ENCODE assay signal across 1 cellular context in the genomic region with DNA sequence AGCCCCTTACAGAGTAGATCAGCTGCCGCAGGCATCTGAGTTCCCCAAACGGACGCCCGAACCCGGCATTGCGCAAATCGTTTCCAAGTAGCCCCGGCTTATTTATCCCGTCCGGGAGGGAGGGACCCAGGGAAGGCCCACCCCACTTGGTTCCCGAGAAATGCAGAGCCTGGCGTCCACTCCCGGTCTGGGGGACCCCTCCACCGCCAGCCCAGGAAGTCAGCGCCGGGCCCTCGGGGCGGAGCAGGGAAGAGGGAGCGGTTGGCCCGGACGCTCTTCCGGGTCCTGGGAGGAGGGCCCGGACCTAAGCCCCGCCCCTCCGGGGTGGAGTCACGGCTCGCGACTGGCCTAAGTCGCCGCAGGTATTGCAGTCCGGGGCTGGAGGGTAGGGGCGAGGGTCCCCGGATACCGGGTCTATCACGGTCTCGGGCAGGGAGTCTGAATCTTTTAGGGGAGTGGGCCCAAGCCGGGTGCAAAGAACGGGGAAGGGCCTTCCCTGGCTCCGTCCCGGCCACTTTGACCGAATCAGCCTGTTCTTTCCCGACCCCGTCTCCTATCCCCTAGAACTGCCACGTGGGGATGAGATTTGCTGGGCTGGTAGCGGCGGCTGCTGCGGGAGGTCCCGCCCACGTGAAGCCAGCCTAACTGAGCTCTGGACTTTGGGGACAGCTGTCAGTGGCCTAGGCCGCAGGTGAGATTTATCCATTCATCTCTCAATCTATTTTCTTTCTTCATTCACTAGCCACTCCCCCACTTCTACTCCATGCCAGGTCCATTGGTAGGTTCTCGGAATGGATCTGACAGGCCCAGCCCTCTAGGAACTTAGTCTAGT.
TF ChIP-seq lines count a peak whose summit lies in the region.

A gene with protein sequence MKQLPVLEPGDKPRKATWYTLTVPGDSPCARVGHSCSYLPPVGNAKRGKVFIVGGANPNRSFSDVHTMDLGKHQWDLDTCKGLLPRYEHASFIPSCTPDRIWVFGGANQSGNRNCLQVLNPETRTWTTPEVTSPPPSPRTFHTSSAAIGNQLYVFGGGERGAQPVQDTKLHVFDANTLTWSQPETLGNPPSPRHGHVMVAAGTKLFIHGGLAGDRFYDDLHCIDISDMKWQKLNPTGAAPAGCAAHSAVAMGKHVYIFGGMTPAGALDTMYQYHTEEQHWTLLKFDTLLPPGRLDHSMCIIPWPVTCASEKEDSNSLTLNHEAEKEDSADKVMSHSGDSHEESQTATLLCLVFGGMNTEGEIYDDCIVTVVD (plus strand): TSS at position 327 of the 832 bp plus-strand sequence. CDS start 2,472 bp downstream, outside the sequence.

TF ChIP-seq in HEK293, 187 proteins besides CTCF, POLR2A, EP300 and RAD21 (continued from another document and continues in another):
- TF ChIP-seq KLF7 (tag by site-specific recombination; IDR thresholded peaks at IDR 0.05; ENCODE audit: borderline replicate concordance) = no peak
- TF ChIP-seq HOXA7 (CRISPR knock-in tag; IDR thresholded peaks at IDR 0.05; ENCODE audit: borderline replicate concordance) = no peak
- TF ChIP-seq EGR2 (tag by site-specific recombination; IDR thresholded peaks at IDR 0.05; ENCODE audit: low read depth) = no peak
- no peak for TF ChIP-seq ZNF473 (tag by site-specific recombination; IDR thresholded peaks at IDR 0.05)
- no peak for TF ChIP-seq SALL2 (tag by site-specific recombination; IDR thresholded peaks at IDR 0.05; ENCODE audit: borderline replicate concordance)
- TF ChIP-seq, protein P1, sequence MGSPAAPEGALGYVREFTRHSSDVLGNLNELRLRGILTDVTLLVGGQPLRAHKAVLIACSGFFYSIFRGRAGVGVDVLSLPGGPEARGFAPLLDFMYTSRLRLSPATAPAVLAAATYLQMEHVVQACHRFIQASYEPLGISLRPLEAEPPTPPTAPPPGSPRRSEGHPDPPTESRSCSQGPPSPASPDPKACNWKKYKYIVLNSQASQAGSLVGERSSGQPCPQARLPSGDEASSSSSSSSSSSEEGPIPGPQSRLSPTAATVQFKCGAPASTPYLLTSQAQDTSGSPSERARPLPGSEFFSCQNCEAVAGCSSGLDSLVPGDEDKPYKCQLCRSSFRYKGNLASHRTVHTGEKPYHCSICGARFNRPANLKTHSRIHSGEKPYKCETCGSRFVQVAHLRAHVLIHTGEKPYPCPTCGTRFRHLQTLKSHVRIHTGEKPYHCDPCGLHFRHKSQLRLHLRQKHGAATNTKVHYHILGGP (tag by site-specific recombination; IDR thresholded peaks at IDR 0.05) = no peak
- TF ChIP-seq KLF10 (tag by site-specific recombination; IDR thresholded peaks at IDR 0.05) = no peak
- TF ChIP-seq ZNF114 (tag by site-specific recombination; IDR thresholded peaks at IDR 0.05) = no peak
- no peak for TF ChIP-seq ZNF658 (tag by site-specific recombination; IDR thresholded peaks at IDR 0.05)
- TF ChIP-seq TSHZ1 (tag by site-specific recombination; IDR thresholded peaks at IDR 0.05; ENCODE audit: borderline replicate concordance) = no peak
- no peak for TF ChIP-seq ZNF16 (tag by site-specific recombination; IDR thresholded peaks at IDR 0.05; ENCODE audit: low read depth)
- no peak for TF ChIP-seq ZNF24 (tag by site-specific recombination; IDR thresholded peaks at IDR 0.05)
- TF ChIP-seq, protein P2, sequence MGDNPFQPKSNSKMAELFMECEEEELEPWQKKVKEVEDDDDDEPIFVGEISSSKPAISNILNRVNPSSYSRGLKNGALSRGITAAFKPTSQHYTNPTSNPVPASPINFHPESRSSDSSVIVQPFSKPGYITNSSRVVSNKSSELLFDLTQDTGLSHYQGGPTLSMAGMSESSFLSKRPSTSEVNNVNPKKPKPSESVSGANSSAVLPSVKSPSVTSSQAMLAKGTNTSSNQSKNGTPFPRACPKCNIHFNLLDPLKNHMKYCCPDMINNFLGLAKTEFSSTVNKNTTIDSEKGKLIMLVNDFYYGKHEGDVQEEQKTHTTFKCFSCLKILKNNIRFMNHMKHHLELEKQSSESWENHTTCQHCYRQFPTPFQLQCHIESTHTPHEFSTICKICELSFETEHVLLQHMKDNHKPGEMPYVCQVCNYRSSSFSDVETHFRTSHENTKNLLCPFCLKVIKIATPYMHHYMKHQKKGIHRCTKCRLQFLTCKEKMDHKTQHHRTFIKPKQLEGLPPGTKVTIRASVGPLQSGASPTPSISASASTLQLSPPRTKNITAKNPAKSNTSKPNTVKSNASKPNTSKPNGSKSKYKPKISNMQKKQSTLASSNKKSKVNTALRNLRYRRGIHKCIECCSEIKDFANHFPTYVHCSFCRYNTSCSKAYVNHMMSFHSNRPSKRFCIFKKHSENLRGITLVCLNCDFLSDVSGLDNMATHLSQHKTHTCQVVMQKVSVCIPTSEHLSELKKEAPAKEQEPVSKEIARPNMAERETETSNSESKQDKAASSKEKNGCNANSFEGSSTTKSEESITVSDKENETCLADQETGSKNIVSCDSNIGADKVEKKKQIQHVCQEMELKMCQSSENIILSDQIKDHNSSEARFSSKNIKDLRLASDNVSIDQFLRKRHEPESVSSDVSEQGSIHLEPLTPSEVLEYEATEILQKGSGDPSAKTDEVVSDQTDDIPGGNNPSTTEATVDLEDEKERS (tag by site-specific recombination; IDR thresholded peaks at IDR 0.05) = no peak
- no peak for TF ChIP-seq ZNF777 (tag by site-specific recombination; IDR thresholded peaks at IDR 0.05; ENCODE audit: borderline replicate concordance)
- TF ChIP-seq ZFP69B (tag by site-specific recombination; IDR thresholded peaks at IDR 0.05) = no peak
- peak; percentile 74 for TF ChIP-seq KLF9 (tag by site-specific recombination; IDR thresholded peaks at IDR 0.05; ENCODE audit: low read depth)
- no peak for TF ChIP-seq OSR2 (tag by site-specific recombination; IDR thresholded peaks at IDR 0.05)
- TF ChIP-seq, protein P3, sequence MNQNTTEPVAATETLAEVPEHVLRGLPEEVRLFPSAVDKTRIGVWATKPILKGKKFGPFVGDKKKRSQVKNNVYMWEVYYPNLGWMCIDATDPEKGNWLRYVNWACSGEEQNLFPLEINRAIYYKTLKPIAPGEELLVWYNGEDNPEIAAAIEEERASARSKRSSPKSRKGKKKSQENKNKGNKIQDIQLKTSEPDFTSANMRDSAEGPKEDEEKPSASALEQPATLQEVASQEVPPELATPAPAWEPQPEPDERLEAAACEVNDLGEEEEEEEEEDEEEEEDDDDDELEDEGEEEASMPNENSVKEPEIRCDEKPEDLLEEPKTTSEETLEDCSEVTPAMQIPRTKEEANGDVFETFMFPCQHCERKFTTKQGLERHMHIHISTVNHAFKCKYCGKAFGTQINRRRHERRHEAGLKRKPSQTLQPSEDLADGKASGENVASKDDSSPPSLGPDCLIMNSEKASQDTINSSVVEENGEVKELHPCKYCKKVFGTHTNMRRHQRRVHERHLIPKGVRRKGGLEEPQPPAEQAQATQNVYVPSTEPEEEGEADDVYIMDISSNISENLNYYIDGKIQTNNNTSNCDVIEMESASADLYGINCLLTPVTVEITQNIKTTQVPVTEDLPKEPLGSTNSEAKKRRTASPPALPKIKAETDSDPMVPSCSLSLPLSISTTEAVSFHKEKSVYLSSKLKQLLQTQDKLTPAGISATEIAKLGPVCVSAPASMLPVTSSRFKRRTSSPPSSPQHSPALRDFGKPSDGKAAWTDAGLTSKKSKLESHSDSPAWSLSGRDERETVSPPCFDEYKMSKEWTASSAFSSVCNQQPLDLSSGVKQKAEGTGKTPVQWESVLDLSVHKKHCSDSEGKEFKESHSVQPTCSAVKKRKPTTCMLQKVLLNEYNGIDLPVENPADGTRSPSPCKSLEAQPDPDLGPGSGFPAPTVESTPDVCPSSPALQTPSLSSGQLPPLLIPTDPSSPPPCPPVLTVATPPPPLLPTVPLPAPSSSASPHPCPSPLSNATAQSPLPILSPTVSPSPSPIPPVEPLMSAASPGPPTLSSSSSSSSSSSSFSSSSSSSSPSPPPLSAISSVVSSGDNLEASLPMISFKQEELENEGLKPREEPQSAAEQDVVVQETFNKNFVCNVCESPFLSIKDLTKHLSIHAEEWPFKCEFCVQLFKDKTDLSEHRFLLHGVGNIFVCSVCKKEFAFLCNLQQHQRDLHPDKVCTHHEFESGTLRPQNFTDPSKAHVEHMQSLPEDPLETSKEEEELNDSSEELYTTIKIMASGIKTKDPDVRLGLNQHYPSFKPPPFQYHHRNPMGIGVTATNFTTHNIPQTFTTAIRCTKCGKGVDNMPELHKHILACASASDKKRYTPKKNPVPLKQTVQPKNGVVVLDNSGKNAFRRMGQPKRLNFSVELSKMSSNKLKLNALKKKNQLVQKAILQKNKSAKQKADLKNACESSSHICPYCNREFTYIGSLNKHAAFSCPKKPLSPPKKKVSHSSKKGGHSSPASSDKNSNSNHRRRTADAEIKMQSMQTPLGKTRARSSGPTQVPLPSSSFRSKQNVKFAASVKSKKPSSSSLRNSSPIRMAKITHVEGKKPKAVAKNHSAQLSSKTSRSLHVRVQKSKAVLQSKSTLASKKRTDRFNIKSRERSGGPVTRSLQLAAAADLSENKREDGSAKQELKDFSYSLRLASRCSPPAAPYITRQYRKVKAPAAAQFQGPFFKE (tag by site-specific recombination; IDR thresholded peaks at IDR 0.05; ENCODE audit: borderline replicate concordance) = no peak
- no peak for TF ChIP-seq ZBTB7A (tag by site-specific recombination; IDR thresholded peaks at IDR 0.05; ENCODE audit: low read depth)
- no peak for TF ChIP-seq ZNF37A (tag by site-specific recombination; IDR thresholded peaks at IDR 0.05)
- TF ChIP-seq, protein P4, sequence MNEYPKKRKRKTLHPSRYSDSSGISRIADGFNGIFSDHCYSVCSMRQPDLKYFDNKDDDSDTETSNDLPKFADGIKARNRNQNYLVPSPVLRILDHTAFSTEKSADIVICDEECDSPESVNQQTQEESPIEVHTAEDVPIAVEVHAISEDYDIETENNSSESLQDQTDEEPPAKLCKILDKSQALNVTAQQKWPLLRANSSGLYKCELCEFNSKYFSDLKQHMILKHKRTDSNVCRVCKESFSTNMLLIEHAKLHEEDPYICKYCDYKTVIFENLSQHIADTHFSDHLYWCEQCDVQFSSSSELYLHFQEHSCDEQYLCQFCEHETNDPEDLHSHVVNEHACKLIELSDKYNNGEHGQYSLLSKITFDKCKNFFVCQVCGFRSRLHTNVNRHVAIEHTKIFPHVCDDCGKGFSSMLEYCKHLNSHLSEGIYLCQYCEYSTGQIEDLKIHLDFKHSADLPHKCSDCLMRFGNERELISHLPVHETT (tag by site-specific recombination; IDR thresholded peaks at IDR 0.05) = no peak
- no peak for TF ChIP-seq PRDM6 (tag by site-specific recombination; IDR thresholded peaks at IDR 0.05)
- TF ChIP-seq BCL11B (tag by site-specific recombination; IDR thresholded peaks at IDR 0.05; ENCODE audit: low read depth) = no peak
- no peak for TF ChIP-seq ZNF416 (tag by site-specific recombination; IDR thresholded peaks at IDR 0.05)
- no peak for TF ChIP-seq ZNF202 (tag by site-specific recombination; IDR thresholded peaks at IDR 0.05; ENCODE audit: borderline replicate concordance)
- TF ChIP-seq, protein P5, sequence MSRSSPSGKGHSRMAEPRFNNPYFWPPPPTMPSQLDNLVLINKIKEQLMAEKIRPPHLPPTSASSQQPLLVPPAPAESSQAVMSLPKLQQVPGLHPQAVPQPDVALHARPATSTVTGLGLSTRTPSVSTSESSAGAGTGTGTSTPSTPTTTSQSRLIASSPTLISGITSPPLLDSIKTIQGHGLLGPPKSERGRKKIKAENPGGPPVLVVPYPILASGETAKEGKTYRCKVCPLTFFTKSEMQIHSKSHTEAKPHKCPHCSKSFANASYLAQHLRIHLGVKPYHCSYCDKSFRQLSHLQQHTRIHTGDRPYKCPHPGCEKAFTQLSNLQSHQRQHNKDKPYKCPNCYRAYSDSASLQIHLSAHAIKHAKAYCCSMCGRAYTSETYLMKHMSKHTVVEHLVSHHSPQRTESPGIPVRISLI (tag by site-specific recombination; IDR thresholded peaks at IDR 0.05) = no peak
- TF ChIP-seq ZNF394 (tag by site-specific recombination; IDR thresholded peaks at IDR 0.05; ENCODE audit: borderline replicate concordance) = 0 out of 2 replicates have a peak, but pooled peaks have one; percentile 38
- TF ChIP-seq ZNF624 (tag by site-specific recombination; IDR thresholded peaks at IDR 0.05) = no peak
- TF ChIP-seq ZNF391 (tag by site-specific recombination; IDR thresholded peaks at IDR 0.05; ENCODE audit: borderline replicate concordance, low read depth) = no peak
- TF ChIP-seq, protein P6, sequence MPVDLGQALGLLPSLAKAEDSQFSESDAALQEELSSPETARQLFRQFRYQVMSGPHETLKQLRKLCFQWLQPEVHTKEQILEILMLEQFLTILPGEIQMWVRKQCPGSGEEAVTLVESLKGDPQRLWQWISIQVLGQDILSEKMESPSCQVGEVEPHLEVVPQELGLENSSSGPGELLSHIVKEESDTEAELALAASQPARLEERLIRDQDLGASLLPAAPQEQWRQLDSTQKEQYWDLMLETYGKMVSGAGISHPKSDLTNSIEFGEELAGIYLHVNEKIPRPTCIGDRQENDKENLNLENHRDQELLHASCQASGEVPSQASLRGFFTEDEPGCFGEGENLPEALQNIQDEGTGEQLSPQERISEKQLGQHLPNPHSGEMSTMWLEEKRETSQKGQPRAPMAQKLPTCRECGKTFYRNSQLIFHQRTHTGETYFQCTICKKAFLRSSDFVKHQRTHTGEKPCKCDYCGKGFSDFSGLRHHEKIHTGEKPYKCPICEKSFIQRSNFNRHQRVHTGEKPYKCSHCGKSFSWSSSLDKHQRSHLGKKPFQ (tag by site-specific recombination; IDR thresholded peaks at IDR 0.05) = no peak
